In the genomic region with DNA sequence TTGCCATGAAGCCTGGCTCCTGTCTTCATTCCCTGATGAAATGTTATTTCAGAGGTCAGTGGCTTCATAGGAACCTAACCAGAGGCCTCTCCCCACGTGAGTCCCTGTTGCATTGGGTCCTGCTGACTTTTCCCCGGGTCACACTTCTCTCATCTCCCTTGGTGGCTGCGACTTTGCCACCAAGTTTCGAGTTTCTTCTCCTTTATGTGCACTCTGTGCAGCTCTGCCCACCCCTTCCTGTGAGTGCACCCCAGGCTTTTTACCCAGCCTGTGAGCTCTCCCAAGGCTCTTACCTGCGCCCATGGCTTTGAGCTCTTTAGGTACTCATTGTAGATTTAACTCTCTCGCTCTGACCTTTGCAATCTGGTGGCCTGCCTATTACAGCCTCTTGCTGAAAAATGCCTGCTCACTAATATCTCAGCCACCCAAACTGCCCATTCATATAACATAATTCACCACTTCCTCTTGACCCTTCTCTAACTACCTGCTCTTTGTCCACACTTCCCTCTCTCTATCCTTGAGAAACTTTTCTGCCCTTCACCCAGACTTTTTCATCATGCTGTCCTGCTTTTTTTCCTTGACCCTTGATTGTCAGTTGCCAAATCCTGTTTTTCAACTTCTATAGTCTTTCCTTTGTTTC, we compare ENCODE assay signal across 22 cellular contexts.
DNase-seq lines count a peak whose midpoint lies in the region; ATAC-seq, FAIRE-seq and TF ChIP-seq lines count a peak whose summit lies in the region.
"Had no signal": no experiment of that assay in that cellular context is flagged by ENCODE, and none has a peak within 500 bp of the region (broad histone marks: within the 10 kb centered on the region; RNA-seq: fewer than 3 reads in every experiment).

No MANE protein-coding gene starts in this region.

- dilution Hi-C loops in endothelial cell of umbilical vein (cut with MboI; ENCODE audit: extremely low pct_ligation_motif_present, low sequenced_read_pairs), result no loop called here

- POLR2A ChIA-PET in endothelial cell of umbilical vein (lab: Charles Lee), result no interaction called here

- peak; percentile 17 for DNase-seq in CD1c-positive myeloid dendritic cell (ENCODE audit: extremely low spot score)
- peak; percentile 18 for DNase-seq in NOMO-1 treated with dmso at 0.1 percent for 144 hours (lab: John Stamatoyannopoulos, UW; ENCODE audit: unreplicated experiment)
- DNase-seq in endothelial cell of umbilical vein (ENCODE audit: low read depth, low spot score), result peak; percentile 22
- no peak for DNase-seq in small intestine
- DNase-seq: activated B cell treated with CpG ODN at 0.5 μM for 24 hours; BE2C; GF-D8; GM23248; Karpas-422; NCI-H1436 treated with DMSO at 0.1 percent for 48 hours; NCI-H226; ovary; stimulated activated CD4-positive, alpha-beta T cell treated with anti-CD3 and anti-CD28 coated beads, Interleukin-4, amount 100 ng/mL, for 4 hours; T-helper 1 cell had no signal

- FAIRE-seq in endothelial cell of umbilical vein (lab: Jason Lieb, UNC) (no peak), small intestine (lab: Jason Lieb, UNC) (no peak)
- FAIRE-seq: GM12891 had no signal

- intact Hi-C loops in endothelial cell of umbilical vein (cut with micrococcal nuclease), result loop anchor here (1.0 kb wide), 1 partner anchor 15 kb away; no protein-coding TSS in a partner anchor

- H3K79me2 ChIP-seq in endothelial cell of umbilical vein (ENCODE audit: control insufficient read depth, insufficient read depth, low read length), result peaks cover 77% of the 10 kb centered on the region

- H3K27me3 ChIP-seq in endothelial cell of umbilical vein (ENCODE audit: control insufficient read depth in 2 of 2, insufficient read depth in 2 of 2, low read length in 2 of 2) (no peaks in the 10 kb centered on the region), small intestine (ENCODE audit: control insufficient read depth in 2 of 2, insufficient read depth in 2 of 2, low read length in 2 of 2) (no peaks in the 10 kb centered on the region)
- H3K27me3 ChIP-seq: BE2C, breast epithelium, ovary, tibial nerve had no signal

- H3K9me3 ChIP-seq in endothelial cell of umbilical vein (replicated peaks; ENCODE audit: control insufficient read depth, insufficient read depth, low read length), result no peaks in the 10 kb centered on the region
- no peaks in the 10 kb centered on the region for H3K9me3 ChIP-seq in small intestine (ENCODE audit: control insufficient read depth, low read depth)
- H3K9me3 ChIP-seq: BE2C, breast epithelium, ovary, tibial nerve had no signal

- H3K4me3 ChIP-seq in endothelial cell of umbilical vein (replicated peaks in 1 of 3; ENCODE audit: insufficient read depth in 1 of 3, low read depth in 1 of 3, low read length in 3 of 3), result no peak overlapping the region
- H3K4me3 ChIP-seq in small intestine (ENCODE audit: low read depth in 1 of 2, low read length in 2 of 2), result no peak overlapping the region
- H3K4me3 ChIP-seq: breast epithelium, GM23248, lung, ovary, tibial nerve had no signal

- 69 to 84% (median 74%) methylated on average over 6 of the region's 6 CpGs for WGBS in small intestine, 3 donors

- no peak overlapping the region for H2AFZ ChIP-seq in endothelial cell of umbilical vein (ENCODE audit: low read depth, low read length)
- H2AFZ ChIP-seq: GM23248 had no signal

- H3K4me1 ChIP-seq in endothelial cell of umbilical vein (ENCODE audit: control insufficient read depth, extremely low read depth, insufficient read depth, low read length) (peaks cover 82% of the 10 kb centered on the region), small intestine (ENCODE audit: control insufficient read depth in 2 of 2, insufficient read depth in 1 of 2, low read depth in 1 of 2, low read length in 1 of 2) (peaks cover 0 to 2% of the 10 kb centered on the region in 2 donors)
- H3K4me1 ChIP-seq: BE2C, breast epithelium had no signal

- peaks cover 0 to 16% of the 10 kb centered on the region in 2 experiments for H3K36me3 ChIP-seq in endothelial cell of umbilical vein (ENCODE audit: control insufficient read depth in 2 of 2, extremely low read depth in 1 of 2, insufficient read depth in 2 of 2, low read length in 2 of 2)
- H3K36me3 ChIP-seq in small intestine (ENCODE audit: control insufficient read depth in 2 of 2, insufficient read depth in 2 of 2, low read length in 2 of 2), result no peaks in the 10 kb centered on the region
- H3K36me3 ChIP-seq: BE2C, breast epithelium, ovary had no signal

- H3K9me1 ChIP-seq in endothelial cell of umbilical vein (replicated peaks; ENCODE audit: control insufficient read depth, extremely low read depth, insufficient read depth, low read length), result no peaks in the 10 kb centered on the region

- H3K4me2 ChIP-seq in endothelial cell of umbilical vein (ENCODE audit: insufficient read depth, low read length), result no peak overlapping the region

- BruUV-seq in endothelial cell of umbilical vein (replicated peaks; lab: Mats Ljungman, UMichigan), result no TSS peak

- no peak for TF ChIP-seq POLR2A in endothelial cell of umbilical vein (IDR thresholded peaks at IDR 0.05; ENCODE audit: low read depth, low read length)

- H4K20me1 ChIP-seq in endothelial cell of umbilical vein (replicated peaks; ENCODE audit: control insufficient read depth, extremely low read depth, insufficient read depth, low read length), result no peaks in the 10 kb centered on the region

- no peak overlapping the region for H3K9ac ChIP-seq in endothelial cell of umbilical vein (replicated peaks; ENCODE audit: extremely low read depth, insufficient read depth, low read length)
- H3K9ac ChIP-seq: GM23248 had no signal

- H3K27ac ChIP-seq in endothelial cell of umbilical vein (ENCODE audit: insufficient read depth, low read depth, low read length) (peak overlapping the region; percentile 50), small intestine (ENCODE audit: low read depth in 1 of 2, low read length in 1 of 2) (no peak overlapping the region)
- H3K27ac ChIP-seq: GM23248, ovary, RWPE1, tibial nerve had no signal

- peak; percentile 60 for ATAC-seq in GM18498 (IDR thresholded peaks at IDR 0.05; ENCODE audit: unreplicated experiment)
- no peak for ATAC-seq in HG02884 (IDR thresholded peaks at IDR 0.05; ENCODE audit: unreplicated experiment)
- ATAC-seq in GM19023 (IDR thresholded peaks at IDR 0.05; ENCODE audit: unreplicated experiment), result no peak

- CTCF ChIA-PET in endothelial cell of umbilical vein (lab: Charles Lee), result no interaction called here

- TF ChIP-seq CTCF in endothelial cell of umbilical vein (IDR thresholded peaks at IDR 0.05; ENCODE audit: extremely low read depth in 1 of 2, insufficient read depth in 1 of 2, low read depth in 1 of 2, low read length in 2 of 2), result no peak

TF ChIP-seq in endothelial cell of umbilical vein, 7 proteins besides CTCF, POLR2A, EP300 and RAD21:
- TF ChIP-seq MAX (IDR thresholded peaks at IDR 0.05; ENCODE audit: insufficient read depth, insufficient read length), result no peak
- no peak for TF ChIP-seq POLR2AphosphoS5 (IDR thresholded peaks at IDR 0.05; ENCODE audit: insufficient read depth, low read depth, low read length)
- no peak for TF ChIP-seq FOS (IDR thresholded peaks at IDR 0.05; ENCODE audit: borderline replicate concordance, insufficient read depth, low read length)
- no peak for TF ChIP-seq MYC (IDR thresholded peaks at IDR 0.05; ENCODE audit: low read depth, low read length)
- TF ChIP-seq EZH2 (IDR thresholded peaks at IDR 0.05; ENCODE audit: borderline replicate concordance, low read depth, low read length, severe bottlenecking), result no peak
- TF ChIP-seq GATA2 (IDR thresholded peaks at IDR 0.05; ENCODE audit: insufficient read depth, insufficient read length, low read depth, low read length), result no peak
- TF ChIP-seq JUN (IDR thresholded peaks at IDR 0.05; ENCODE audit: borderline replicate concordance, insufficient read depth, insufficient read length, low read depth), result no peak
